In genomic region chr2:32835148-32835547, GRCh38 we compare ENCODE assay signal across 21 cellular contexts.
DNase-seq lines count a peak whose midpoint lies in the region; ATAC-seq and TF ChIP-seq lines count a peak whose summit lies in the region.
"Had no signal": no experiment of that assay in that cellular context is flagged by ENCODE, and none has a peak within 500 bp of the region (broad histone marks: within the 10 kb centered on the region; RNA-seq: fewer than 3 reads in every experiment).

No MANE protein-coding gene starts in this region.

- peak overlapping the region; percentile 4; the same call in 1 of the 2 replicates for H3K4me2 ChIP-seq in OCI-LY1 (ENCODE audit: low read length)
- H3K4me2 ChIP-seq: smooth muscle cell had no signal

- POLR2A ChIA-PET in activated CD4-positive, alpha-beta T cell treated with anti-CD3 and anti-CD28 coated beads, Interleukin-2, amount 10 ng/mL, durations not matched to agents 7 days and 5 days (lab: Charles Lee) = no interaction called here

- peak overlapping the region; percentile 27 for H3K4me3 Mint-ChIP-seq in activated CD4-positive, alpha-beta T cell treated with anti-CD3 and anti-CD28 coated beads, Interleukin-2, amount 10 ng/mL, durations not matched to agents 24 days and 14 days
- H3K4me3 Mint-ChIP-seq in activated CD4-positive, alpha-beta T cell treated with anti-CD3 and anti-CD28 coated beads, Interleukin-2, amount 10 ng/mL, durations not matched to agents 7 days and 5 days = no peak overlapping the region
- H3K4me3 Mint-ChIP-seq: activated naive CD4-positive, alpha-beta T cell treated with anti-CD3 and anti-CD28 coated beads, Interleukin-2, amount 50 U/mL, for 24 hours; HFFc6 had no signal

- no peaks in the 10 kb centered on the region for H4K20me1 ChIP-seq in OCI-LY1 (ENCODE audit: insufficient read depth, low read length)

- H3K27ac ChIP-seq in OCI-LY1 (ENCODE audit: low read depth, low read length, poor library complexity, severe bottlenecking) (peak overlapping the region; percentile 57), thyroid gland (no peak overlapping the region)
- H3K27ac ChIP-seq: brain microvascular endothelial cell, upper lobe of right lung had no signal

- H3K9me2 ChIP-seq in OCI-LY1 (ENCODE audit: low read depth, low read length) = no peaks in the 10 kb centered on the region

- H3F3A ChIP-seq in OCI-LY1 (ENCODE audit: insufficient read depth, low read length) = no peaks in the 10 kb centered on the region

- 30 to 38% methylated on average over 3 of the region's 3 CpGs for WGBS in thyroid gland, 2 donors

- TF ChIP-seq CTCF in OCI-LY1 (IDR thresholded peaks at IDR 0.05; ENCODE audit: low read length) (no peak), thyroid gland (IDR thresholded peaks at IDR 0.05) (no peak)

- no peaks in the 10 kb centered on the region for H3K36me3 Mint-ChIP-seq in activated CD4-positive, alpha-beta T cell treated with anti-CD3 and anti-CD28 coated beads, Interleukin-2, amount 10 ng/mL, durations not matched to agents 24 days and 14 days (ENCODE audit: low read depth)
- H3K36me3 Mint-ChIP-seq in activated CD4-positive, alpha-beta T cell treated with anti-CD3 and anti-CD28 coated beads, Interleukin-2, amount 10 ng/mL, durations not matched to agents 7 days and 5 days (ENCODE audit: low read depth) = no peaks in the 10 kb centered on the region
- H3K36me3 Mint-ChIP-seq: activated naive CD4-positive, alpha-beta T cell treated with anti-CD3 and anti-CD28 coated beads, Interleukin-2, amount 50 U/mL, for 24 hours had no signal

- H3K4me3 ChIP-seq in OCI-LY1 (ENCODE audit: low read depth, low read length, poor library complexity, severe bottlenecking) = no peak overlapping the region
- H3K4me3 ChIP-seq in thyroid gland (replicated peaks in 1 of 3) = no peak overlapping the region
- H3K4me3 ChIP-seq: smooth muscle cell, upper lobe of right lung had no signal

- no peaks in the 10 kb centered on the region for H3K79me2 ChIP-seq in OCI-LY1 (ENCODE audit: insufficient read depth, low read length)

- H3K36me3 ChIP-seq in OCI-LY1 (ENCODE audit: insufficient read depth, low read length) (no peaks in the 10 kb centered on the region; the same call in 1 of the 2 replicates), thyroid gland (no peaks in the 10 kb centered on the region)
- H3K36me3 ChIP-seq: brain microvascular endothelial cell, upper lobe of right lung had no signal

- H3K4me1 Mint-ChIP-seq in activated CD4-positive, alpha-beta T cell treated with anti-CD3 and anti-CD28 coated beads, Interleukin-2, amount 10 ng/mL, durations not matched to agents 24 days and 14 days = peaks cover 6% of the 10 kb centered on the region
- H3K4me1 Mint-ChIP-seq in activated CD4-positive, alpha-beta T cell treated with anti-CD3 and anti-CD28 coated beads, Interleukin-2, amount 10 ng/mL, durations not matched to agents 7 days and 5 days = peaks cover 4% of the 10 kb centered on the region
- H3K4me1 Mint-ChIP-seq: activated naive CD4-positive, alpha-beta T cell treated with anti-CD3 and anti-CD28 coated beads, Interleukin-2, amount 50 U/mL, for 24 hours had no signal

- TF ChIP-seq POLR2A in thyroid gland (IDR thresholded peaks at IDR 0.05) = no peak

- no peak overlapping the region for H3K27ac Mint-ChIP-seq in activated CD4-positive, alpha-beta T cell treated with anti-CD3 and anti-CD28 coated beads, Interleukin-2, amount 10 ng/mL, durations not matched to agents 24 days and 14 days
- no peak overlapping the region for H3K27ac Mint-ChIP-seq in activated CD4-positive, alpha-beta T cell treated with anti-CD3 and anti-CD28 coated beads, Interleukin-2, amount 10 ng/mL, durations not matched to agents 7 days and 5 days
- H3K27ac Mint-ChIP-seq: activated naive CD4-positive, alpha-beta T cell treated with anti-CD3 and anti-CD28 coated beads, Interleukin-2, amount 50 U/mL, for 24 hours; HFFc6; progenitor cell of endocrine pancreas had no signal

- intact Hi-C loops in activated CD4-positive, alpha-beta T cell treated with anti-CD3 and anti-CD28 coated beads, Interleukin-2, amount 10 ng/mL, durations not matched to agents 24 days and 14 days (cut with micrococcal nuclease) = no loop called here
- intact Hi-C loops in thyroid gland (cut with DNase I) = no loop called here

- H3K4me1 ChIP-seq in OCI-LY1 (ENCODE audit: insufficient read depth, low read length, severe bottlenecking) (peaks cover 56% of the 10 kb centered on the region), thyroid gland (peaks cover 3 to 4% of the 10 kb centered on the region in 2 donors)
- H3K4me1 ChIP-seq: upper lobe of right lung had no signal

- H3K9me3 ChIP-seq in OCI-LY1 (ENCODE audit: low read length) (0 out of 2 replicates have a peak, but pooled peaks cover 8% of the 10 kb centered on the region), thyroid gland (no peaks in the 10 kb centered on the region)
- H3K9me3 ChIP-seq: upper lobe of right lung had no signal

- no peaks in the 10 kb centered on the region for H3K27me3 ChIP-seq in OCI-LY1 (ENCODE audit: insufficient read depth, low read length)
- no peaks in the 10 kb centered on the region for H3K27me3 ChIP-seq in thyroid gland
- H3K27me3 ChIP-seq: brain microvascular endothelial cell, upper lobe of right lung had no signal

- H3K9ac ChIP-seq in OCI-LY1 (ENCODE audit: low read length) = no peak overlapping the region

- CTCF ChIA-PET in activated CD4-positive, alpha-beta T cell treated with anti-CD3 and anti-CD28 coated beads, Interleukin-2, amount 10 ng/mL, durations not matched to agents 7 days and 5 days (lab: Charles Lee) = interaction anchor here (0.8 kb wide), 1 partner anchor 14 kb away, joined by 3 read pairs; no protein-coding TSS in a partner anchor

- ATAC-seq in HG02588 (IDR thresholded peaks at IDR 0.05; ENCODE audit: unreplicated experiment) (peak; percentile 65), HG02840 (IDR thresholded peaks at IDR 0.05; ENCODE audit: low FRiP score, unreplicated experiment) (no peak)
- ATAC-seq: upper lobe of right lung had no signal

- no peaks in the 10 kb centered on the region for H3K9me3 Mint-ChIP-seq in activated CD4-positive, alpha-beta T cell treated with anti-CD3 and anti-CD28 coated beads, Interleukin-2, amount 10 ng/mL, durations not matched to agents 24 days and 14 days
- no peaks in the 10 kb centered on the region for H3K9me3 Mint-ChIP-seq in activated CD4-positive, alpha-beta T cell treated with anti-CD3 and anti-CD28 coated beads, Interleukin-2, amount 10 ng/mL, durations not matched to agents 7 days and 5 days
- H3K9me3 Mint-ChIP-seq: HFFc6 had no signal

- no peak for DNase-seq in activated CD4-positive, alpha-beta T cell treated with anti-CD3 and anti-CD28 coated beads, Interleukin-2, amount 10 ng/mL, durations not matched to agents 24 days and 14 days
- DNase-seq in activated CD4-positive, alpha-beta T cell treated with anti-CD3 and anti-CD28 coated beads, Interleukin-2, amount 10 ng/mL, durations not matched to agents 7 days and 5 days = no peak
- DNase-seq in thyroid gland = peak; percentile 23 to 37
- DNase-seq in DMS79 treated with DMSO at 0.1 percent for 48 hours (lab: John Stamatoyannopoulos, UW) = no peak
- no peak for DNase-seq in NCI-H1092 treated with DMSO at 0.1 percent for 48 hours (lab: John Stamatoyannopoulos, UW)
- DNase-seq: activated CD4-positive, alpha-beta T cell treated with anti-CD3 and anti-CD28 coated beads for 4 hours; activated T-cell treated with anti-CD3 and anti-CD28 coated beads for 4 hours; brain microvascular endothelial cell; dermis blood vessel endothelial cell; DMS53; erythroblast; HFFc6; NCI-H146; SIG-M5; upper lobe of right lung had no signal

- no peak overlapping the region for H2AFZ ChIP-seq in OCI-LY1 (ENCODE audit: low read length)

- H3K27me3 Mint-ChIP-seq in activated CD4-positive, alpha-beta T cell treated with anti-CD3 and anti-CD28 coated beads, Interleukin-2, amount 10 ng/mL, durations not matched to agents 24 days and 14 days = peaks cover 1% of the 10 kb centered on the region
- H3K27me3 Mint-ChIP-seq in activated CD4-positive, alpha-beta T cell treated with anti-CD3 and anti-CD28 coated beads, Interleukin-2, amount 10 ng/mL, durations not matched to agents 7 days and 5 days = no peaks in the 10 kb centered on the region
- H3K27me3 Mint-ChIP-seq: activated naive CD4-positive, alpha-beta T cell treated with anti-CD3 and anti-CD28 coated beads, Interleukin-2, amount 50 U/mL, for 24 hours had no signal

Comparison
In these comparisons a context has a peak if more than half of its experiments do, and no peak if none do; other contexts are left out.
1. DNase-seq: peak in thyroid gland (2 of 2); none in activated CD4-positive, alpha-beta T cell treated with anti-CD3 and anti-CD28 coated beads, Interleukin-2, amount 10 ng/mL, durations not matched to agents 24 days and 14 days (single experiment), activated CD4-positive, alpha-beta T cell treated with anti-CD3 and anti-CD28 coated beads, Interleukin-2, amount 10 ng/mL, durations not matched to agents 7 days and 5 days (single experiment), DMS79 treated with DMSO at 0.1 percent for 48 hours (single experiment) and NCI-H1092 treated with DMSO at 0.1 percent for 48 hours (single experiment).